ENCODE assay signal across 23 cellular contexts in the genomic region with DNA sequence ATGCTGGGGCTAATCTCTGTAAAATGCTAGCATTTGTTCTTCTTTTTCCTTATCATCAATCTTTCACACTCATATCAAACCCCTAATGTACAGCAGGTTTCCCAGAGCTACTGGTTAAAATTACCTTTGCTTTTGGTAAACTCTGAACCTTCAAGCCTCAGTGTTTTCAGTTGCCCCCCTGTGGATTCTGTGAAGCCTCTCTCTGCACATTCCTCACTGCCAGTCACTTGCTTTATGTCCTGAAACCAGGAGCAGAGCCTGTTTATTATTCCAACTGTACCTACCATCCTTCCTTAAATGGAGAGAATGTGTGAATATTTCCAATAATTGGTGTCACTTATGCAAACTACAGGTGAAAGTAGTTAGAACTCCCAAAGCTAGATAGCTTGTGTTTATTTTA.
DNase-seq lines count a peak whose midpoint lies in the region; ATAC-seq and TF ChIP-seq lines count a peak whose summit lies in the region.
"Had no signal": no experiment of that assay in that cellular context is flagged by ENCODE, and none has a peak within 500 bp of the region (broad histone marks: within the 10 kb centered on the region; RNA-seq: fewer than 3 reads in every experiment).

No MANE protein-coding gene starts in this region.

- H3K4me1 Mint-ChIP-seq in nephron (peaks cover 47% of the 10 kb centered on the region), endothelial cell (ENCODE audit: unreplicated experiment) (no peaks in the 10 kb centered on the region)

- H3K27ac ChIP-seq in ectodermal cell (ENCODE audit: insufficient read depth, low read depth, low read length, poor library complexity, severe bottlenecking) (peak overlapping the region; percentile 40), lower lobe of right lung (no peak overlapping the region), foreskin keratinocyte (no peak overlapping the region)
- H3K27ac ChIP-seq: C4-2B, coronary artery, Peyer's patch, thoracic aorta had no signal

- H3K27ac Mint-ChIP-seq in nephron: peak overlapping the region; percentile 3 to 74 (median 60)
- no peak overlapping the region for H3K27ac Mint-ChIP-seq in endothelial cell (ENCODE audit: unreplicated experiment)

- H3K36me3 ChIP-seq in ectodermal cell (ENCODE audit: control insufficient read depth, insufficient read depth, low read length) (no peaks in the 10 kb centered on the region), lower lobe of right lung (peaks cover 11% of the 10 kb centered on the region)
- H3K36me3 ChIP-seq: Peyer's patch, SJCRH30, thoracic aorta had no signal

- POLR2A ChIA-PET in HEK293T (lab: Yijun Ruan, JAX): no interaction called here

- H3K9me3 Mint-ChIP-seq in nephron (no peaks in the 10 kb centered on the region), endothelial cell (ENCODE audit: unreplicated experiment) (no peaks in the 10 kb centered on the region)

- H3K9me3 ChIP-seq in ectodermal cell (ENCODE audit: control insufficient read depth, low read length): no peaks in the 10 kb centered on the region
- H3K9me3 ChIP-seq in lower lobe of right lung: no peaks in the 10 kb centered on the region
- H3K9me3 ChIP-seq: Peyer's patch, SJCRH30, thoracic aorta had no signal

- CTCF ChIA-PET in HEK293T (lab: Yijun Ruan, JAX): no interaction called here

- ATAC-seq in lower lobe of right lung (no peak), foreskin keratinocyte (no peak)

- H3K4me3 ChIP-seq in ectodermal cell (ENCODE audit: insufficient read depth, low read depth, low read length) (no peak overlapping the region), lower lobe of right lung (no peak overlapping the region)
- H3K4me3 ChIP-seq: coronary artery, lung, Peyer's patch, SJCRH30, thoracic aorta had no signal

- intact Hi-C loops in lower lobe of right lung (cut with DNase I): no loop called here

- H3K4me1 ChIP-seq in ectodermal cell (ENCODE audit: control insufficient read depth, insufficient read depth, low read length) (peaks cover 16% of the 10 kb centered on the region), lower lobe of right lung (no peaks in the 10 kb centered on the region), foreskin keratinocyte (peaks cover 11% of the 10 kb centered on the region)

- DNase-seq in EH (ENCODE audit: low read depth) (peak; percentile 22), HEK293T (ENCODE audit: extremely low spot score) (peak; percentile 25), lower lobe of right lung (no peak), endothelial cell (ENCODE audit: low spot score) (no peak), foreskin keratinocyte (no peak)
- DNase-seq: activated CD8-positive, alpha-beta memory T cell treated with anti-CD3 and anti-CD28 coated beads for 24 hours; activated naive CD4-positive, alpha-beta T cell treated with Interleukin-2 at 50 U/mL for 16 hours; activated T-cell treated with anti-CD3 and anti-CD28 coated beads, Interleukin-2, amount 50 U/mL, for 1 hour; amniotic stem cell; KG1; kidney; MM.1S; NCI-H2081 treated with DMSO at 0.1 percent for 48 hours; NCI-H446 treated with DMSO at 0.1 percent for 48 hours; Peyer's patch; stimulated activated naive CD4-positive, alpha-beta T cell treated with Interleukin-2 at 50 U/mL for 16 hours had no signal

- H3K27me3 Mint-ChIP-seq in nephron (ENCODE audit: low read depth): no peaks in the 10 kb centered on the region
- H3K27me3 Mint-ChIP-seq in endothelial cell (ENCODE audit: unreplicated experiment): peaks cover 4% of the 10 kb centered on the region

- H3K4me3 Mint-ChIP-seq in nephron (peak overlapping the region in 2 of 3 experiments; percentile 18 to 27), endothelial cell (ENCODE audit: unreplicated experiment) (no peak overlapping the region)

- TF ChIP-seq CTCF in nephron (IDR thresholded peaks at IDR 0.05; ENCODE audit: unreplicated experiment in 3 of 3) (no peak), lower lobe of right lung (IDR thresholded peaks at IDR 0.05) (no peak), endothelial cell (IDR thresholded peaks at IDR 0.05; ENCODE audit: unreplicated experiment) (no peak), foreskin keratinocyte (conservative IDR thresholded peaks at IDR 0.05) (no peak)

- H3K36me3 Mint-ChIP-seq in nephron (ENCODE audit: low read depth): peaks cover 11% of the 10 kb centered on the region
- H3K36me3 Mint-ChIP-seq in endothelial cell (ENCODE audit: low read depth, unreplicated experiment): peaks cover 10% of the 10 kb centered on the region

- H3K27me3 ChIP-seq in ectodermal cell (ENCODE audit: control insufficient read depth, insufficient read depth, low read length, poor library complexity, severe bottlenecking): no peaks in the 10 kb centered on the region
- H3K27me3 ChIP-seq in lower lobe of right lung (ENCODE audit: low read depth): no peaks in the 10 kb centered on the region
- no peaks in the 10 kb centered on the region for H3K27me3 ChIP-seq in foreskin keratinocyte
- H3K27me3 ChIP-seq: Peyer's patch, SJCRH30 had no signal

TF ChIP-seq in HEK293T, 16 proteins besides CTCF, POLR2A, EP300 and RAD21:
- no peak for TF ChIP-seq HDGF (IDR thresholded peaks at IDR 0.05; ENCODE audit: borderline replicate concordance)
- TF ChIP-seq, protein P1, sequence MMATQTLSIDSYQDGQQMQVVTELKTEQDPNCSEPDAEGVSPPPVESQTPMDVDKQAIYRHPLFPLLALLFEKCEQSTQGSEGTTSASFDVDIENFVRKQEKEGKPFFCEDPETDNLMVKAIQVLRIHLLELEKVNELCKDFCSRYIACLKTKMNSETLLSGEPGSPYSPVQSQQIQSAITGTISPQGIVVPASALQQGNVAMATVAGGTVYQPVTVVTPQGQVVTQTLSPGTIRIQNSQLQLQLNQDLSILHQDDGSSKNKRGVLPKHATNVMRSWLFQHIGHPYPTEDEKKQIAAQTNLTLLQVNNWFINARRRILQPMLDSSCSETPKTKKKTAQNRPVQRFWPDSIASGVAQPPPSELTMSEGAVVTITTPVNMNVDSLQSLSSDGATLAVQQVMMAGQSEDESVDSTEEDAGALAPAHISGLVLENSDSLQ (IDR thresholded peaks at IDR 0.05): peak; percentile 77
TF ChIP-seq in HEK293T: peak in this region for 1.

Comparison
In these comparisons a context has a peak if more than half of its experiments do, and no peak if none do; other contexts are left out.
1. DNase-seq: peak in EH (single experiment) and HEK293T (single experiment); none in lower lobe of right lung (single experiment), endothelial cell (single experiment) and foreskin keratinocyte (0 of 2).